8 cellular contexts compared by ENCODE assay signal in genomic region chr9:17802249-17802857, GRCh38.
A peak's percentile ranks its signal among the peaks of the same experiment; 100 is the strongest.
DNase-seq lines count a peak whose midpoint lies in the region; ATAC-seq and TF ChIP-seq lines count a peak whose summit lies in the region.

No MANE protein-coding gene starts in this region.

- TF ChIP-seq CTCF in AG04450 (IDR thresholded peaks at IDR 0.05; ENCODE audit: low read depth, low read length): peak; percentile 71
- TF ChIP-seq CTCF in GM13977 (IDR thresholded peaks at IDR 0.05; ENCODE audit: extremely low read depth, insufficient read depth, missing control alignments): peak; percentile 57
- TF ChIP-seq CTCF in glutamatergic neuron (IDR thresholded peaks at IDR 0.05; ENCODE audit: partially characterized antibody, unreplicated experiment): peak; percentile 66

- no peak for DNase-seq in AG04450 (ENCODE audit: low read depth, low spot score)
- no peak for DNase-seq in GM13977 (ENCODE audit: low spot score)
- peak; percentile 36 for DNase-seq in SK-MEL-5 (ENCODE audit: low read depth, low spot score)
- no peak for DNase-seq in glutamatergic neuron
- DNase-seq in central memory CD4-positive, alpha-beta T cell: no peak
- no peak for DNase-seq in NCI-H1436 (lab: John Stamatoyannopoulos, UW)

- peaks cover 5% of the 10 kb centered on the region for H3K4me1 Mint-ChIP-seq in glutamatergic neuron (ENCODE audit: low read depth, unreplicated experiment)

- CTCF ChIA-PET in AG04450 (lab: Charles Lee): interaction anchor here (0.5 to 5.5 kb wide), 12 partner anchors 8 to 1641 kb away, joined by 3 to 81 read pairs (median 4); no protein-coding TSS in a partner anchor

- no peaks in the 10 kb centered on the region for H3K27me3 ChIP-seq in AG04450 (ENCODE audit: control insufficient read depth, insufficient read depth, low read length)

- no peaks in the 10 kb centered on the region for H3K36me3 Mint-ChIP-seq in glutamatergic neuron (ENCODE audit: unreplicated experiment)

- H3K4me3 ChIP-seq in AG04450 (ENCODE audit: low read depth, low read length): no peak overlapping the region

- peaks cover 1% of the 10 kb centered on the region for H3K27me3 Mint-ChIP-seq in glutamatergic neuron (ENCODE audit: unreplicated experiment)

- in situ Hi-C loops in GM13977 (cut with MboI; ENCODE audit: low pct_unique_long_range_greater_than_20kb, low sequenced_read_pairs, unreplicated experiment) (loop anchor here (25.0 kb wide), 1 partner anchor 265 kb away; no protein-coding TSS in a partner anchor), SK-MEL-5 (cut with HindIII; ENCODE audit: low pct_unique_long_range_greater_than_20kb, low sequenced_read_pairs) (no loop called here)

- no peak overlapping the region for H3K27ac ChIP-seq in AG04450 (ENCODE audit: low read depth, low read length)

- no peak overlapping the region for H3K4me3 Mint-ChIP-seq in glutamatergic neuron (ENCODE audit: unreplicated experiment)

- ATAC-seq in HG03280 (IDR thresholded peaks at IDR 0.05; ENCODE audit: unreplicated experiment) (no peak), HG02970 (IDR thresholded peaks at IDR 0.05; ENCODE audit: low FRiP score, unreplicated experiment) (no peak)

- POLR2A ChIA-PET in AG04450 (lab: Yijun Ruan, JAX): no interaction called here

- no peaks in the 10 kb centered on the region for H3K9me3 Mint-ChIP-seq in glutamatergic neuron (ENCODE audit: unreplicated experiment)

- H3K9me3 ChIP-seq in AG04450 (ENCODE audit: control insufficient read depth, insufficient read depth, low read length): no peaks in the 10 kb centered on the region

- no peak overlapping the region for H3K27ac Mint-ChIP-seq in glutamatergic neuron (ENCODE audit: unreplicated experiment)
